Comparison of ENCODE assay signal across 20 cellular contexts in the genomic region with DNA sequence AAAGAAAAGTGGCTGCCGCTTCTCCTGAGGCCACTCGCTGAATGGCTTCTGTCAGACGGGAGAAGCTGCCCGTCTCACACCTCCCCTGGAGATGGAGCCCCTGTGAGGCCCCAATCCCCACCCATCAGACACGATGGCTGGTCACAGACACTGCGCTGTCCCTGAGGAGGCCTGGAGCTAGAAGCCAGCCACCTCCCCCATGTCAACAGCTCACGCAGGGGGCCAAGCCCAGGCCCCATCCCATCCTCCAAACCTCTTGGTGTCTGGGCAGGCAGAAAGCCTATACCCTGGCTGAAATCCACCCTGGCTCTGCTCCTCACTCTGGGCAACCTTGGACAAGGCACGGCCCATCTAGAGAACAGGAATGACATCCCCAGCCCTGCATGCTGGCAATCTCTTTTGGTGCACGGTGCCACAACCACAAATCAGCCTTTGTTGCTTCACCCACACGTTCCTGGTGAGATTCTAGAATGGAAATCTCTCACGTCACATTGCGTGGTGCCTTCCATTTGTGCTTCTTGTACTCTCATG.
"Had no signal": no experiment of that assay in that cellular context is flagged by ENCODE, and none has a peak within 500 bp of the region (broad histone marks: within the 10 kb centered on the region; RNA-seq: fewer than 3 reads in every experiment).

No MANE protein-coding gene starts in this region.

- DNase-seq: cerebellar nuclear complex; colonic mucosa; dermis blood vessel endothelial cell; esophagus squamous epithelium; foreskin fibroblast; hippocampal formation; mammary epithelial cell; naive thymus-derived CD4-positive, alpha-beta T cell; occipital lobe; small intestine; stimulated activated CD4-positive, alpha-beta T cell treated with anti-CD3 and anti-CD28 coated beads, Interleukin-4, amount 100 ng/mL, for 1 hour; stimulated activated CD8-positive, alpha-beta memory T cell treated with anti-CD3 and anti-CD28 coated beads, Interleukin-4, amount 100 ng/mL, for 48 hours; stimulated activated naive CD8-positive, alpha-beta T cell treated with anti-CD3 and anti-CD28 coated beads, Interleukin-15, Interleukin-2, amounts not matched to agents 100 U/mL and 50 U/mL, for 24 hours; thyroid gland had no signal

- H3K4me2 ChIP-seq: neural progenitor cell had no signal

- H3K36me3 ChIP-seq: colonic mucosa, esophagus squamous epithelium, neural progenitor cell, right atrium auricular region, suprapubic skin, thyroid gland had no signal

- H3K4me3 Mint-ChIP-seq: naive thymus-derived CD4-positive, alpha-beta T cell; neural progenitor cell; stimulated activated effector memory CD8-positive, alpha-beta T cell treated with anti-CD3 and anti-CD28 coated beads, Interleukin-12 subunit alpha, Interleukin-12 subunit beta, amount 100 ng/mL, for 72 hours; type B pancreatic cell had no signal

- H3K27ac Mint-ChIP-seq: naive thymus-derived CD4-positive, alpha-beta T cell; neural progenitor cell; stimulated activated effector memory CD8-positive, alpha-beta T cell treated with anti-CD3 and anti-CD28 coated beads, Interleukin-12 subunit alpha, Interleukin-12 subunit beta, amount 100 ng/mL, for 72 hours; type B pancreatic cell had no signal

- H3K9me3 Mint-ChIP-seq: type B pancreatic cell had no signal

- H3K36me3 Mint-ChIP-seq: naive thymus-derived CD4-positive, alpha-beta T cell; neural progenitor cell; stimulated activated effector memory CD8-positive, alpha-beta T cell treated with anti-CD3 and anti-CD28 coated beads, Interleukin-12 subunit alpha, Interleukin-12 subunit beta, amount 100 ng/mL, for 72 hours had no signal

- H3K27me3 ChIP-seq: colonic mucosa, neural progenitor cell, right atrium auricular region, thyroid gland had no signal

- H2AFZ ChIP-seq: neural progenitor cell had no signal

- ATAC-seq: left lobe of liver; naive thymus-derived CD4-positive, alpha-beta T cell; stimulated activated effector memory CD8-positive, alpha-beta T cell treated with anti-CD3 and anti-CD28 coated beads, Interleukin-12 subunit alpha, Interleukin-12 subunit beta, amount 100 ng/mL, for 72 hours; stimulated activated naive CD8-positive, alpha-beta T cell treated with anti-CD3 and anti-CD28 coated beads, Interleukin-15, Interleukin-2, amounts not matched to agents 100 U/mL and 50 U/mL, for 24 hours had no signal

- H3K9ac ChIP-seq: neural progenitor cell had no signal

- H3K27ac ChIP-seq: colonic mucosa, esophagus squamous epithelium, neural progenitor cell, right atrium auricular region, suprapubic skin, thyroid gland had no signal

- H3K27me3 Mint-ChIP-seq: type B pancreatic cell had no signal

- H3K9me3 ChIP-seq: colonic mucosa, esophagus squamous epithelium, right atrium auricular region, suprapubic skin, thyroid gland had no signal

- H3K4me3 ChIP-seq: colonic mucosa, esophagus squamous epithelium, neural progenitor cell, right atrium auricular region, suprapubic skin, thyroid gland had no signal
